In genomic region chr2:105384216-105384615, GRCh38 we compare ENCODE assay signal across 27 cellular contexts. TPM values are rescaled to one million over a fixed set of nuclear protein-coding genes. Genes with fewer than 3 reads are reported as not detected.
DNase-seq lines count a peak whose midpoint lies in the region; ATAC-seq and TF ChIP-seq lines count a peak whose summit lies in the region.
"Had no signal": no experiment of that assay in that cellular context is flagged by ENCODE, and none has a peak within 500 bp of the region (broad histone marks: within the 10 kb centered on the region; RNA-seq: fewer than 3 reads in every experiment).

No MANE protein-coding gene starts in this region.

- H3K36me3 Mint-ChIP-seq in chondrocyte (ENCODE audit: low read depth) (peaks cover 48% of the 10 kb centered on the region), nephron (ENCODE audit: low read depth) (peaks cover 46% of the 10 kb centered on the region)
- H3K36me3 Mint-ChIP-seq: stimulated activated effector memory CD8-positive, alpha-beta T cell treated with anti-CD3 and anti-CD28 coated beads, Interleukin-12 subunit alpha, Interleukin-12 subunit beta, amount 100 ng/mL, for 72 hours had no signal

- H3K27ac ChIP-seq in heart right ventricle (peak overlapping the region in 9 of 10 donors; percentile 32 to 93 (median 59)), uterus (peak overlapping the region; percentile 44 to 66)
- H3K27ac ChIP-seq: neutrophil, PC-9, SJSA1, spleen had no signal

- H3K9me3 Mint-ChIP-seq in chondrocyte (ENCODE audit: low read depth) (peaks cover 4% of the 10 kb centered on the region), nephron (no peaks in the 10 kb centered on the region)
- H3K9me3 Mint-ChIP-seq: effector memory CD8-positive, alpha-beta T cell; stimulated activated effector memory CD8-positive, alpha-beta T cell treated with anti-CD3 and anti-CD28 coated beads, Interleukin-12 subunit alpha, Interleukin-12 subunit beta, amount 100 ng/mL, for 72 hours had no signal

- H3K4me1 Mint-ChIP-seq in chondrocyte (ENCODE audit: low read depth) = peaks cover 57% of the 10 kb centered on the region
- H3K4me1 Mint-ChIP-seq in nephron = peaks cover 63% of the 10 kb centered on the region
- H3K4me1 Mint-ChIP-seq: stimulated activated effector memory CD8-positive, alpha-beta T cell treated with anti-CD3 and anti-CD28 coated beads, Interleukin-12 subunit alpha, Interleukin-12 subunit beta, amount 100 ng/mL, for 72 hours had no signal

- H3K36me3 ChIP-seq in heart right ventricle = peaks cover 0 to 69% (median 28%) of the 10 kb centered on the region in 9 donors
- H3K36me3 ChIP-seq in uterus = no peaks in the 10 kb centered on the region
- H3K36me3 ChIP-seq: neutrophil had no signal

- H3K4me1 ChIP-seq in heart right ventricle (peaks cover 25 to 100% (median 76%) of the 10 kb centered on the region in 9 donors), uterus (peaks cover 4 to 9% of the 10 kb centered on the region in 2 donors)

- DNase-seq in heart right ventricle = no peak
- DNase-seq in left ventricle myocardium superior = no peak
- peak; percentile 8 for DNase-seq in chondrocyte (ENCODE audit: low spot score)
- DNase-seq in uterus = no peak
- DNase-seq in cerebellar cortex (ENCODE audit: low spot score) = no peak
- no peak for DNase-seq in central memory CD4-positive, alpha-beta T cell
- DNase-seq: activated CD8-positive, alpha-beta memory T cell treated with anti-CD3 and anti-CD28 coated beads for 24 hours; activated gamma-delta T cell; activated T-cell treated with anti-CD3 and anti-CD28 coated beads, Interleukin-2, amount 50 U/mL, for 1 hour; C1 segment of cervical spinal cord; DND-41; effector memory CD8-positive, alpha-beta T cell; NCI-H1048; NCI-H2029; NCI-H345; NCI-H82; PC-9; spleen; stimulated activated CD4-positive, alpha-beta T cell treated with anti-CD3 and anti-CD28 coated beads, Interleukin-2, amount 100 ng/mL, for 48 hours had no signal

- TF ChIP-seq CTCF in heart right ventricle (IDR thresholded peaks at IDR 0.05) (peak in 3 of 9 donors; percentile 18 to 29 (median 22)), chondrocyte (IDR thresholded peaks at IDR 0.05) (no peak), nephron (IDR thresholded peaks at IDR 0.05; ENCODE audit: unreplicated experiment in 3 of 3) (no peak), uterus (IDR thresholded peaks at IDR 0.05) (peak in 1 of 4 experiments; percentile 4)

- H3K27me3 Mint-ChIP-seq in chondrocyte (ENCODE audit: low read depth) (no peaks in the 10 kb centered on the region), nephron (ENCODE audit: low read depth) (peaks cover 3% of the 10 kb centered on the region)

- WGBS in heart right ventricle, 2 donors = 60 to 72% methylated on average over 7 of the region's 7 CpGs

- H3K27me3 ChIP-seq in heart right ventricle = no peaks in the 10 kb centered on the region
- H3K27me3 ChIP-seq in uterus = no peaks in the 10 kb centered on the region
- H3K27me3 ChIP-seq: SJSA1, vagina had no signal

- no peak for TF ChIP-seq POLR2A in uterus (IDR thresholded peaks at IDR 0.05)

- ATAC-seq in heart right ventricle = no peak
- ATAC-seq in left ventricle myocardium superior = no peak
- no peak for ATAC-seq in HG02610 (IDR thresholded peaks at IDR 0.05; ENCODE audit: unreplicated experiment)
- ATAC-seq: effector memory CD8-positive, alpha-beta T cell; stimulated activated effector memory CD8-positive, alpha-beta T cell treated with anti-CD3 and anti-CD28 coated beads, Interleukin-12 subunit alpha, Interleukin-12 subunit beta, amount 100 ng/mL, for 72 hours had no signal

- intact Hi-C loops in heart right ventricle (cut with DNase I) = no loop called here
- intact Hi-C loops in left ventricle myocardium superior (cut with micrococcal nuclease) = loop anchor here (10.0 kb wide), 1 partner anchor 111 kb away; no protein-coding TSS in a partner anchor
- intact Hi-C loops in uterus (cut with DNase I; ENCODE audit: low total_unique reads) = no loop called here

- no peak overlapping the region for H3K4me3 ChIP-seq in heart right ventricle
- H3K4me3 ChIP-seq in uterus = no peak overlapping the region
- H3K4me3 ChIP-seq: coronary artery, PC-9, SJSA1, spleen, vagina had no signal

- H3K27ac Mint-ChIP-seq in chondrocyte (ENCODE audit: unreplicated experiment) = no peak overlapping the region
- H3K27ac Mint-ChIP-seq in nephron = peak overlapping the region; percentile 86 to 95 (median 89)
- H3K27ac Mint-ChIP-seq: brain; effector memory CD8-positive, alpha-beta T cell; stimulated activated effector memory CD8-positive, alpha-beta T cell treated with anti-CD3 and anti-CD28 coated beads, Interleukin-12 subunit alpha, Interleukin-12 subunit beta, amount 100 ng/mL, for 72 hours had no signal

- H3K9me3 ChIP-seq in heart right ventricle (no peaks in the 10 kb centered on the region), uterus (no peaks in the 10 kb centered on the region)
- H3K9me3 ChIP-seq: neutrophil, SJSA1, spleen, vagina had no signal

- no peak overlapping the region for H3K4me3 Mint-ChIP-seq in chondrocyte (ENCODE audit: unreplicated experiment)
- H3K4me3 Mint-ChIP-seq in nephron = peak overlapping the region in 1 of 3 experiments; percentile 16
- H3K4me3 Mint-ChIP-seq: brain; effector memory CD8-positive, alpha-beta T cell; stimulated activated effector memory CD8-positive, alpha-beta T cell treated with anti-CD3 and anti-CD28 coated beads, Interleukin-12 subunit alpha, Interleukin-12 subunit beta, amount 100 ng/mL, for 72 hours had no signal

RNA-seq across cellular contexts. Expression of gene FHL2, which starts 14.6 kb away (rescaled TPM):
- total RNA-seq in heart right ventricle = 1,000 to 10,000 TPM in 9 of 10 donors, 100 to 1,000 TPM in 1; 598 to 2,354 (median 1,687) TPM
- 100 to 1,000 TPM; 437 to 653 TPM for polyA plus RNA-seq in heart right ventricle
- total RNA-seq in left ventricle myocardium superior = 1,772 TPM
- total RNA-seq in chondrocyte = 63.6 to 104 TPM (median 97.3 TPM) in 3 replicates
- total RNA-seq in uterus = 100 to 1,000 TPM in 1 of 4 donors, 10 to 100 TPM in 3; 27.4 to 100 (median 62.7) TPM

RNA-seq across cellular contexts. Expression of gene C2orf49, which starts 46.9 kb away (rescaled TPM):
- total RNA-seq in heart right ventricle (10 to 100 TPM; 12.2 to 22.9 (median 17.2) TPM), left ventricle myocardium superior (18.6 TPM), chondrocyte (14.9 to 15.3 TPM (median 14.9 TPM) in 3 replicates), uterus (10 to 100 TPM; 10.2 to 62.6 (median 22.8) TPM)
- 1 to 10 TPM; 9.0 to 9.1 TPM for polyA plus RNA-seq in heart right ventricle

RNA-seq across cellular contexts. Expression of gene TGFBRAP1, which starts 54.7 kb away (rescaled TPM):
- 10 to 100 TPM in 9 of 10 donors, 1 to 10 TPM in 1; 8.3 to 12.7 (median 10.5) TPM for total RNA-seq in heart right ventricle
- polyA plus RNA-seq in heart right ventricle = 1 to 10 TPM; 2.1 to 3.4 TPM
- 9.8 TPM for total RNA-seq in left ventricle myocardium superior
- total RNA-seq in chondrocyte = 18.3 to 21.4 TPM (median 18.5 TPM) in 3 replicates
- 10 to 100 TPM; 21.0 to 38.7 (median 24.2) TPM for total RNA-seq in uterus
